1 cellular context compared by ENCODE assay signal in the genomic region with DNA sequence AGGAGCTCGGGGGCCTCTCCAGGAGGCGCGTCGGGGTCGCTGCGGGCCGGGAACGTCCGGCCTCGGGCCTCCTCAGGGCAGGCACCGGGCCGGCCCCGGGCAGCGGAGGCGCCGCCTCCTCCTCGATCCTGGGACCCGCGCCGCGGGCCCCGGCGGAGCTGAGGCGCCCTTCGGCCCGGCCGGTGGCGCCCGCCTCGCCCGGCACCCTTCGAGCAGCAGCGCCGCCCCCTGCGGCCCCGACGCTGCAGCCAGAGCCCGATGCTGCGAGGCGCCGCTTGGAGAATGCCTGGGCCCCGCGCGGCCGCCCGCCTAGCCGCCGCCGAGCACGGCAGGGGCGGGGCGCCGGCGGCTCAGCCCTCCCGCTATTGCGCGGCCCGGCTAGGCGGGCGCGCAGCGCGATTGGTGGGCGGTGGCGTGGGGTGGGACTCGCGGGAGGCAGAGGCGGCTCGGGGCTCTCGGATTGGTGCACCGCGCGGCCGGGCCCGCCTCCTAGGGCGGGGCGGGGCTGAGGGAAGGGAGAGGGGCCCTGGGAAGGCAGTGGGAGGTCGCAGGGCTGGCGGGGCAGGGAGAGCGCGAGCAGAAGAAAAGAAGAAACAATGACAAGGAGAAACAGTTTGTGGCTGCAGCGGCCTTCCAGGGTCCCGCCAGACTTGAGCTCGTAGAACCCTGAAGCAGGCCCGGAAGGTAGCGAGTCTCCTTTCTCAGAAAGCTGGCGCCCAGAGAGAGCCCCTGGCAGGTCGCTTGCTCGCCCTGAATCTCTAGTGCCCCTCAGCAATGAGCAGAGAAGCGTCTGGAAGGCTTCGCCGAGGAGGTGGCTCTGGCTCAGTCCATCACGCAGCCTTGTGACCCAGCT.
TF ChIP-seq lines count a peak whose summit lies in the region.

EEIG1 (minus strand) TSS at position 284 of the 853 bp plus-strand sequence. CDS start 852 bp downstream, outside the sequence.

TF ChIP-seq in HepG2, 621 proteins besides CTCF, POLR2A, EP300 and RAD21 (continued from another document and continues in another):
- TF ChIP-seq, protein P1, sequence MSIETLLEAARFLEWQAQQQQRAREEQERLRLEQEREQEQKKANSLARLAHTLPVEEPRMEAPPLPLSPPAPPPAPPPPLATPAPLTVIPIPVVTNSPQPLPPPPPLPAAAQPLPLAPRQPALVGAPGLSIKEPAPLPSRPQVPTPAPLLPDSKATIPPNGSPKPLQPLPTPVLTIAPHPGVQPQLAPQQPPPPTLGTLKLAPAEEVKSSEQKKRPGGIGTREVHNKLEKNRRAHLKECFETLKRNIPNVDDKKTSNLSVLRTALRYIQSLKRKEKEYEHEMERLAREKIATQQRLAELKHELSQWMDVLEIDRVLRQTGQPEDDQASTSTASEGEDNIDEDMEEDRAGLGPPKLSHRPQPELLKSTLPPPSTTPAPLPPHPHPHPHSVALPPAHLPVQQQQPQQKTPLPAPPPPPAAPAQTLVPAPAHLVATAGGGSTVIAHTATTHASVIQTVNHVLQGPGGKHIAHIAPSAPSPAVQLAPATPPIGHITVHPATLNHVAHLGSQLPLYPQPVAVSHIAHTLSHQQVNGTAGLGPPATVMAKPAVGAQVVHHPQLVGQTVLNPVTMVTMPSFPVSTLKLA (IDR thresholded peaks at IDR 0.05), result no peak
- TF ChIP-seq ZNF251 (CRISPR knock-in tag; IDR thresholded peaks at IDR 0.05) (no peak), ZNF747 (CRISPR knock-in tag; IDR thresholded peaks at IDR 0.05; ENCODE audit: borderline replicate concordance) (no peak), DMAP1 (CRISPR knock-in tag; IDR thresholded peaks at IDR 0.05) (0 out of 2 replicates have a peak, but pooled peaks have one; percentile 20), POLR2G (IDR thresholded peaks at IDR 0.05; ENCODE audit: low read depth, low read length) (peak; percentile 84), RFX5 (IDR thresholded peaks at IDR 0.05; ENCODE audit: low read depth, low read length) (no peak), ZNF563 (CRISPR knock-in tag; IDR thresholded peaks at IDR 0.05) (0 out of 2 replicates have a peak, but pooled peaks have one; percentile 12), FOXA1 (IDR thresholded peaks at IDR 0.05) (no peak), FOXA1 (CRISPR knock-in tag; IDR thresholded peaks at IDR 0.05) (no peak), ZNF615 (CRISPR knock-in tag; IDR thresholded peaks at IDR 0.05; ENCODE audit: borderline replicate concordance) (no peak), JDP2 (CRISPR knock-in tag; IDR thresholded peaks at IDR 0.05; ENCODE audit: borderline replicate concordance) (no peak; the same call in 1 of the 2 replicates), SUZ12 (IDR thresholded peaks at IDR 0.05; ENCODE audit: low read depth, low read length) (no peak), JUND (CRISPR knock-in tag; IDR thresholded peaks at IDR 0.05) (no peak), ELK4 (CRISPR knock-in tag; IDR thresholded peaks at IDR 0.05; ENCODE audit: borderline replicate concordance) (no peak), HDAC2 (CRISPR knock-in tag; IDR thresholded peaks at IDR 0.05) (no peak), ARNT (IDR thresholded peaks at IDR 0.05) (no peak), HCFC1 (IDR thresholded peaks at IDR 0.05; ENCODE audit: low read depth, low read length) (no peak), ZNF431 (CRISPR knock-in tag; IDR thresholded peaks at IDR 0.05; ENCODE audit: borderline replicate concordance, low read depth) (no peak), NR2F1 (CRISPR knock-in tag; IDR thresholded peaks at IDR 0.05) (no peak), SOX13 (IDR thresholded peaks at IDR 0.05) (no peak), SOX13 (CRISPR knock-in tag; conservative IDR thresholded peaks at IDR 0.05 in 1 of 2, IDR thresholded peaks at IDR 0.05 in 1 of 2) (no peak), ZNF550 (CRISPR knock-in tag; IDR thresholded peaks at IDR 0.05; ENCODE audit: borderline replicate concordance) (no peak), CSRNP2 (CRISPR knock-in tag; conservative IDR thresholded peaks at IDR 0.05; ENCODE audit: low read depth) (no peak), HINFP (CRISPR knock-in tag; IDR thresholded peaks at IDR 0.05; ENCODE audit: low read depth) (no peak), CCDC6 (CRISPR knock-in tag; IDR thresholded peaks at IDR 0.05) (no peak), XBP1 (CRISPR knock-in tag; IDR thresholded peaks at IDR 0.05) (no peak), ERF (CRISPR knock-in tag; IDR thresholded peaks at IDR 0.05) (no peak), ZMYM2 (CRISPR knock-in tag; IDR thresholded peaks at IDR 0.05) (no peak), ZBTB38 (CRISPR knock-in tag; IDR thresholded peaks at IDR 0.05) (no peak; the same call in 1 of the 2 replicates), PAX8 (CRISPR knock-in tag; IDR thresholded peaks at IDR 0.05; ENCODE audit: borderline replicate concordance) (no peak), FOXC1 (CRISPR knock-in tag; IDR thresholded peaks at IDR 0.05; ENCODE audit: borderline replicate concordance) (no peak), ZNF644 (CRISPR knock-in tag; IDR thresholded peaks at IDR 0.05; ENCODE audit: low read depth) (no peak), ZNF18 (CRISPR knock-in tag; IDR thresholded peaks at IDR 0.05; ENCODE audit: insufficient replicate concordance) (no peak), FIP1L1 (IDR thresholded peaks at IDR 0.05; ENCODE audit: borderline replicate concordance, insufficient read depth, low read depth, low read length) (no peak), HNRNPL (IDR thresholded peaks at IDR 0.05; ENCODE audit: low read depth, low read length) (no peak)
- TF ChIP-seq, protein P2, sequence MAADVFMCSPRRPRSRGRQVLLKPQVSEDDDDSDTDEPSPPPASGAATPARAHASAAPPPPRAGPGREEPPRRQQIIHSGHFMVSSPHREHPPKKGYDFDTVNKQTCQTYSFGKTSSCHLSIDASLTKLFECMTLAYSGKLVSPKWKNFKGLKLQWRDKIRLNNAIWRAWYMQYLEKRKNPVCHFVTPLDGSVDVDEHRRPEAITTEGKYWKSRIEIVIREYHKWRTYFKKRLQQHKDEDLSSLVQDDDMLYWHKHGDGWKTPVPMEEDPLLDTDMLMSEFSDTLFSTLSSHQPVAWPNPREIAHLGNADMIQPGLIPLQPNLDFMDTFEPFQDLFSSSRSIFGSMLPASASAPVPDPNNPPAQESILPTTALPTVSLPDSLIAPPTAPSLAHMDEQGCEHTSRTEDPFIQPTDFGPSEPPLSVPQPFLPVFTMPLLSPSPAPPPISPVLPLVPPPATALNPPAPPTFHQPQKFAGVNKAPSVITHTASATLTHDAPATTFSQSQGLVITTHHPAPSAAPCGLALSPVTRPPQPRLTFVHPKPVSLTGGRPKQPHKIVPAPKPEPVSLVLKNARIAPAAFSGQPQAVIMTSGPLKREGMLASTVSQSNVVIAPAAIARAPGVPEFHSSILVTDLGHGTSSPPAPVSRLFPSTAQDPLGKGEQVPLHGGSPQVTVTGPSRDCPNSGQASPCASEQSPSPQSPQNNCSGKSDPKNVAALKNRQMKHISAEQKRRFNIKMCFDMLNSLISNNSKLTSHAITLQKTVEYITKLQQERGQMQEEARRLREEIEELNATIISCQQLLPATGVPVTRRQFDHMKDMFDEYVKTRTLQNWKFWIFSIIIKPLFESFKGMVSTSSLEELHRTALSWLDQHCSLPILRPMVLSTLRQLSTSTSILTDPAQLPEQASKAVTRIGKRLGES (CRISPR knock-in tag; IDR thresholded peaks at IDR 0.05; ENCODE audit: borderline replicate concordance), result no peak
- TF ChIP-seq, protein P3, sequence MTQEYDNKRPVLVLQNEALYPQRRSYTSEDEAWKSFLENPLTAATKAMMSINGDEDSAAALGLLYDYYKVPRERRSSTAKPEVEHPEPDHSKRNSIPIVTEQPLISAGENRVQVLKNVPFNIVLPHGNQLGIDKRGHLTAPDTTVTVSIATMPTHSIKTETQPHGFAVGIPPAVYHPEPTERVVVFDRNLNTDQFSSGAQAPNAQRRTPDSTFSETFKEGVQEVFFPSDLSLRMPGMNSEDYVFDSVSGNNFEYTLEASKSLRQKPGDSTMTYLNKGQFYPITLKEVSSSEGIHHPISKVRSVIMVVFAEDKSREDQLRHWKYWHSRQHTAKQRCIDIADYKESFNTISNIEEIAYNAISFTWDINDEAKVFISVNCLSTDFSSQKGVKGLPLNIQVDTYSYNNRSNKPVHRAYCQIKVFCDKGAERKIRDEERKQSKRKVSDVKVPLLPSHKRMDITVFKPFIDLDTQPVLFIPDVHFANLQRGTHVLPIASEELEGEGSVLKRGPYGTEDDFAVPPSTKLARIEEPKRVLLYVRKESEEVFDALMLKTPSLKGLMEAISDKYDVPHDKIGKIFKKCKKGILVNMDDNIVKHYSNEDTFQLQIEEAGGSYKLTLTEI (CRISPR knock-in tag; conservative IDR thresholded peaks at IDR 0.05), result no peak
- TF ChIP-seq, protein P4, sequence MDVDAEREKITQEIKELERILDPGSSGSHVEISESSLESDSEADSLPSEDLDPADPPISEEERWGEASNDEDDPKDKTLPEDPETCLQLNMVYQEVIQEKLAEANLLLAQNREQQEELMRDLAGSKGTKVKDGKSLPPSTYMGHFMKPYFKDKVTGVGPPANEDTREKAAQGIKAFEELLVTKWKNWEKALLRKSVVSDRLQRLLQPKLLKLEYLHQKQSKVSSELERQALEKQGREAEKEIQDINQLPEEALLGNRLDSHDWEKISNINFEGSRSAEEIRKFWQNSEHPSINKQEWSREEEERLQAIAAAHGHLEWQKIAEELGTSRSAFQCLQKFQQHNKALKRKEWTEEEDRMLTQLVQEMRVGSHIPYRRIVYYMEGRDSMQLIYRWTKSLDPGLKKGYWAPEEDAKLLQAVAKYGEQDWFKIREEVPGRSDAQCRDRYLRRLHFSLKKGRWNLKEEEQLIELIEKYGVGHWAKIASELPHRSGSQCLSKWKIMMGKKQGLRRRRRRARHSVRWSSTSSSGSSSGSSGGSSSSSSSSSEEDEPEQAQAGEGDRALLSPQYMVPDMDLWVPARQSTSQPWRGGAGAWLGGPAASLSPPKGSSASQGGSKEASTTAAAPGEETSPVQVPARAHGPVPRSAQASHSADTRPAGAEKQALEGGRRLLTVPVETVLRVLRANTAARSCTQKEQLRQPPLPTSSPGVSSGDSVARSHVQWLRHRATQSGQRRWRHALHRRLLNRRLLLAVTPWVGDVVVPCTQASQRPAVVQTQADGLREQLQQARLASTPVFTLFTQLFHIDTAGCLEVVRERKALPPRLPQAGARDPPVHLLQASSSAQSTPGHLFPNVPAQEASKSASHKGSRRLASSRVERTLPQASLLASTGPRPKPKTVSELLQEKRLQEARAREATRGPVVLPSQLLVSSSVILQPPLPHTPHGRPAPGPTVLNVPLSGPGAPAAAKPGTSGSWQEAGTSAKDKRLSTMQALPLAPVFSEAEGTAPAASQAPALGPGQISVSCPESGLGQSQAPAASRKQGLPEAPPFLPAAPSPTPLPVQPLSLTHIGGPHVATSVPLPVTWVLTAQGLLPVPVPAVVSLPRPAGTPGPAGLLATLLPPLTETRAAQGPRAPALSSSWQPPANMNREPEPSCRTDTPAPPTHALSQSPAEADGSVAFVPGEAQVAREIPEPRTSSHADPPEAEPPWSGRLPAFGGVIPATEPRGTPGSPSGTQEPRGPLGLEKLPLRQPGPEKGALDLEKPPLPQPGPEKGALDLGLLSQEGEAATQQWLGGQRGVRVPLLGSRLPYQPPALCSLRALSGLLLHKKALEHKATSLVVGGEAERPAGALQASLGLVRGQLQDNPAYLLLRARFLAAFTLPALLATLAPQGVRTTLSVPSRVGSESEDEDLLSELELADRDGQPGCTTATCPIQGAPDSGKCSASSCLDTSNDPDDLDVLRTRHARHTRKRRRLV (CRISPR knock-in tag; IDR thresholded peaks at IDR 0.05), result no peak
